In genomic region chr15:22895465-22896190, GRCh38 we compare ENCODE assay signal across 9 cellular contexts.
A peak's percentile ranks its signal among the peaks of the same experiment; 100 is the strongest.
DNase-seq lines count a peak whose midpoint lies in the region; ATAC-seq and TF ChIP-seq lines count a peak whose summit lies in the region.
"Had no signal": no experiment of that assay in that cellular context is flagged by ENCODE, and none has a peak within 500 bp of the region (broad histone marks: within the 10 kb centered on the region; RNA-seq: fewer than 3 reads in every experiment).

No MANE protein-coding gene starts in this region.

- TF ChIP-seq POLR2A in erythroblast (IDR thresholded peaks at IDR 0.05; ENCODE audit: low read length): no peak

- peak; percentile 38 for DNase-seq in AG08396 (ENCODE audit: low spot score)
- DNase-seq in HS-5 (ENCODE audit: low read depth): peak; percentile 22
- DNase-seq in erythroblast (lab: John Stamatoyannopoulos, UW): peak; percentile 11 to 15
- no peak for DNase-seq in NCI-H2196 (lab: John Stamatoyannopoulos, UW; ENCODE audit: unreplicated experiment)
- no peak for DNase-seq in NCI-H1694 treated with DMSO at 0.1 percent for 48 hours (lab: John Stamatoyannopoulos, UW)
- no peak for DNase-seq in NCI-H1092 treated with DMSO at 0.1 percent for 48 hours (lab: John Stamatoyannopoulos, UW)
- DNase-seq: natural killer cell had no signal

- ATAC-seq in GM19395 (IDR thresholded peaks at IDR 0.05; ENCODE audit: unreplicated experiment): peak; percentile 81
- no peak for ATAC-seq in GM19397 (IDR thresholded peaks at IDR 0.05; ENCODE audit: unreplicated experiment)

Comparison
In these comparisons a context has a peak if more than half of its experiments do, and no peak if none do; other contexts are left out.
1. DNase-seq: peak in AG08396 (single experiment), HS-5 (single experiment) and erythroblast (2 of 2); none in NCI-H2196 (single experiment), NCI-H1694 treated with DMSO at 0.1 percent for 48 hours (single experiment) and NCI-H1092 treated with DMSO at 0.1 percent for 48 hours (single experiment).